In genomic region chr3:196686436-196686835, GRCh38 we compare ENCODE assay signal across 15 cellular contexts. TPM values are rescaled to one million over a fixed set of nuclear protein-coding genes. Genes with fewer than 3 reads are reported as not detected.
"Had no signal": no experiment of that assay in that cellular context is flagged by ENCODE, and none has a peak within 500 bp of the region (broad histone marks: within the 10 kb centered on the region; RNA-seq: fewer than 3 reads in every experiment).

No MANE protein-coding gene starts in this region.

- H3K4me1 ChIP-seq: ascending aorta, foreskin keratinocyte had no signal

- H3K9me3 ChIP-seq: ascending aorta, thyroid gland, vagina had no signal

- H3K36me3 ChIP-seq: ascending aorta, thyroid gland, vagina had no signal

- H3K27ac Mint-ChIP-seq: activated naive CD4-positive, alpha-beta T cell treated with anti-CD3 and anti-CD28 coated beads for 36 hours; activated T-helper 2 cell treated with anti-CD3 and anti-CD28 coated beads, Interferon-gamma antibody, Interleukin-2, Interleukin-4, amounts not matched to agents 10 μg/mL and 5 μg/mL and 100 μg/mL, durations not matched to agents 14 hours and 24 hours and 36 hours; stimulated activated effector memory CD8-positive, alpha-beta T cell treated with anti-CD3 and anti-CD28 coated beads, Interleukin-12 subunit alpha, Interleukin-12 subunit beta, amount 100 ng/mL, for 72 hours had no signal

- H3K36me3 Mint-ChIP-seq: natural killer cell treated with Interleukin-12 subunit alpha and Interleukin-12 subunit beta and Interleukin-15 and Interleukin-18, amount 100 ng/mL, for 72 hours; stimulated activated effector memory CD8-positive, alpha-beta T cell treated with anti-CD3 and anti-CD28 coated beads, Interleukin-12 subunit alpha, Interleukin-12 subunit beta, amount 100 ng/mL, for 72 hours had no signal

- H3K27me3 ChIP-seq: ascending aorta, dorsolateral prefrontal cortex, foreskin keratinocyte, thyroid gland, vagina had no signal

- H3K4me3 Mint-ChIP-seq: activated naive CD4-positive, alpha-beta T cell treated with anti-CD3 and anti-CD28 coated beads for 36 hours; natural killer cell treated with Interleukin-12 subunit alpha and Interleukin-12 subunit beta and Interleukin-15 and Interleukin-18, amount 100 ng/mL, for 72 hours; stimulated activated effector memory CD8-positive, alpha-beta T cell treated with anti-CD3 and anti-CD28 coated beads, Interleukin-12 subunit alpha, Interleukin-12 subunit beta, amount 100 ng/mL, for 72 hours had no signal

- DNase-seq: activated CD4-positive, alpha-beta T cell treated with anti-CD3 and anti-CD28 coated beads, Interleukin-2, amount 50 U/mL, for 1 hour; activated naive CD4-positive, alpha-beta T cell treated with anti-CD3 and anti-CD28 coated beads for 36 hours; dorsolateral prefrontal cortex; foreskin keratinocyte; mesendoderm; nucleus accumbens; retina; thyroid gland had no signal

- H3K4me3 ChIP-seq: ascending aorta, dorsolateral prefrontal cortex, thyroid gland, vagina had no signal

- H3K27me3 Mint-ChIP-seq: natural killer cell treated with Interleukin-12 subunit alpha and Interleukin-12 subunit beta and Interleukin-15 and Interleukin-18, amount 100 ng/mL, for 72 hours had no signal

- H3K27ac ChIP-seq: ascending aorta, dorsolateral prefrontal cortex, foreskin keratinocyte, thyroid gland, vagina had no signal

- ATAC-seq: activated CD4-positive, CD25-positive, alpha-beta regulatory T cell treated with anti-CD3 and anti-CD28 coated beads, Interleukin-2, amount 50 U/mL, for 24 hours; foreskin keratinocyte; natural killer cell treated with Interleukin-12 subunit alpha and Interleukin-12 subunit beta and Interleukin-15 and Interleukin-18, amount 100 ng/mL, for 72 hours; stimulated activated effector memory CD8-positive, alpha-beta T cell treated with anti-CD3 and anti-CD28 coated beads, Interleukin-12 subunit alpha, Interleukin-12 subunit beta, amount 100 ng/mL, for 72 hours had no signal

- H3K9me3 Mint-ChIP-seq: activated naive CD4-positive, alpha-beta T cell treated with anti-CD3 and anti-CD28 coated beads for 36 hours; natural killer cell treated with Interleukin-12 subunit alpha and Interleukin-12 subunit beta and Interleukin-15 and Interleukin-18, amount 100 ng/mL, for 72 hours; stimulated activated effector memory CD8-positive, alpha-beta T cell treated with anti-CD3 and anti-CD28 coated beads, Interleukin-12 subunit alpha, Interleukin-12 subunit beta, amount 100 ng/mL, for 72 hours had no signal

RNA-seq across cellular contexts. Expression of gene NRROS, which starts 46.9 kb away (rescaled TPM):
- total RNA-seq: bronchial epithelial cell had no signal
